In genomic region chr7:38880454-38880853, GRCh38 we compare ENCODE assay signal across 14 cellular contexts. TPM values are rescaled to one million over a fixed set of nuclear protein-coding genes. Genes with fewer than 3 reads are reported as not detected.
DNase-seq lines count a peak whose midpoint lies in the region; ATAC-seq and TF ChIP-seq lines count a peak whose summit lies in the region.
"Had no signal": no experiment of that assay in that cellular context is flagged by ENCODE, and none has a peak within 500 bp of the region (broad histone marks: within the 10 kb centered on the region; RNA-seq: fewer than 3 reads in every experiment).

No MANE protein-coding gene starts in this region.

- no peak for ATAC-seq in HG03196 (IDR thresholded peaks at IDR 0.05; ENCODE audit: unreplicated experiment)

- peaks cover 1% of the 10 kb centered on the region for H3K4me1 ChIP-seq in ovary (ENCODE audit: insufficient read depth)
- H3K4me1 ChIP-seq: BE2C had no signal

- intact Hi-C loops in dorsolateral prefrontal cortex (cut with DNase I) = no loop called here
- intact Hi-C loops in posterior vena cava (cut with DNase I) = no loop called here
- intact Hi-C loops in ovary (cut with DNase I) = no loop called here

- no peaks in the 10 kb centered on the region for H3K9me3 ChIP-seq in ovary
- H3K9me3 ChIP-seq: BE2C had no signal

- H3K4me3 ChIP-seq in dorsolateral prefrontal cortex = peak overlapping the region in 24 of 59 donors; percentile 2 to 43 (median 18)
- no peak overlapping the region for H3K4me3 ChIP-seq in ovary

- DNase-seq in RPMI7951 (ENCODE audit: low read depth) (peak; percentile 23), dorsolateral prefrontal cortex (no peak), midbrain (lab: John Stamatoyannopoulos, UW) (peak; percentile 17), superior temporal gyrus (ENCODE audit: extremely low spot score) (peak; percentile 66), posterior vena cava (ENCODE audit: low spot score) (no peak), ovary (no peak)
- DNase-seq: BE2C; CD4-positive, alpha-beta memory T cell; KBM-7; NCI-H1092; NCI-H1694; NCI-H345; Right ventricle myocardium superior had no signal

- no peak for TF ChIP-seq POLR2A in ovary (IDR thresholded peaks at IDR 0.05)

- H3K36me3 ChIP-seq in ovary = no peaks in the 10 kb centered on the region
- H3K36me3 ChIP-seq: BE2C had no signal

- no peak for TF ChIP-seq EP300 in ovary (IDR thresholded peaks at IDR 0.05)

- H3K27ac ChIP-seq in dorsolateral prefrontal cortex (peak overlapping the region in 49 of 59 donors; percentile 11 to 78 (median 57)), ovary (no peak overlapping the region)

- no peak for TF ChIP-seq CTCF in dorsolateral prefrontal cortex (IDR thresholded peaks at IDR 0.05 in 54 of 56, conservative IDR thresholded peaks at IDR 0.05 in 2 of 56; ENCODE audit: low read depth in 1 of 56, partially characterized antibody in 56 of 56)
- no peak for TF ChIP-seq CTCF in ovary (IDR thresholded peaks at IDR 0.05)

- H3K27me3 ChIP-seq in dorsolateral prefrontal cortex (no peaks in the 10 kb centered on the region), ovary (no peaks in the 10 kb centered on the region)
- H3K27me3 ChIP-seq: BE2C had no signal

- 83 to 90% (median 90%) methylated on average over 3 of the region's 3 CpGs for WGBS in ovary, 3 donors

RNA-seq across cellular contexts. Expression of gene VPS41, which starts 28.5 kb away (rescaled TPM):
- total RNA-seq in RPMI7951 (2014; rRNA removed; shearing (Covaris generic)) = 27.2 and 47.6 TPM in 2 replicates
- total RNA-seq in dorsolateral prefrontal cortex = 100 to 1,000 TPM in 118 of 120 experiments, 10 to 100 TPM in 2; 62.5 to 200 (median 150) TPM
- total RNA-seq in posterior vena cava = 10 to 100 TPM; 60.6 to 61.0 TPM
- total RNA-seq in ovary = 10 to 100 TPM; 32.1 to 77.0 (median 57.2) TPM
- 10 to 100 TPM; 17.3 to 67.6 TPM for polyA plus RNA-seq in ovary

Comparison
In these comparisons a context has a peak if more than half of its experiments do, and no peak if none do; other contexts are left out.
1. DNase-seq: peak in RPMI7951 (single experiment), midbrain (single experiment) and superior temporal gyrus (single experiment); none in dorsolateral prefrontal cortex (0 of 10), posterior vena cava (single experiment) and ovary (0 of 5).
2. H3K27ac ChIP-seq: peak in dorsolateral prefrontal cortex (49 of 59); none in ovary (0 of 2).